ENCODE assay signal across 29 cellular contexts in the genomic region with DNA sequence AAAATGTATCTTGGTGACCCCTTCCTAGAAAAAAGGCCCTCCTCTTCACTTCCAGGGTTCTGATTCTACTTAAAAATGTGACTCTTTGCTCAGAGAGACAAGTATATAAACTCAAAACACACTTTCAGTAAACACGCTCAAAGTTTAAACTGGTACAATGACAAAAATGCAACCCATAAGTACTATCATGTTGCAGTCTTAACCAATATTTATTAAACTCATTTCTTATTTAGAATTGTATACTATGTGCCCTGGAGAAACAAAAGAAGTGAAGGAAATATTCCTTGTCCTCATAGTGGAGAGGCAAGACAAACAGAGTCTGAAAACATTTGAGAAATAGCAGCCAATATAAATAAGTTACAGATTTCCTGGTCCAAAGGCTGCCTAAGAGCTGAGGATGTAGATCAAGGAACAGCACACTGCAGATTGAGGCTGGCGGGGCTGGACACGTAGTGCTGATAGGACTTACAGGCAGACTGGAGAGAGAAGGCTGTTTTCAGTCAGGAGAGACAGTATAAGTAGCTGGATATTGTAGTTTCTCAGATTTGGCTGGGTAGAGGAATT. TPM values are rescaled to one million over a fixed set of nuclear protein-coding genes. Genes with fewer than 3 reads are reported as not detected.
DNase-seq lines count a peak whose midpoint lies in the region; ATAC-seq and TF ChIP-seq lines count a peak whose summit lies in the region.
"Had no signal": no experiment of that assay in that cellular context is flagged by ENCODE, and none has a peak within 500 bp of the region (broad histone marks: within the 10 kb centered on the region; RNA-seq: fewer than 3 reads in every experiment).

No MANE protein-coding gene starts in this region.

- peaks cover 10% of the 10 kb centered on the region for H3F3A ChIP-seq in SK-N-SH (replicated peaks; ENCODE audit: insufficient read depth)

- H3K27me3 ChIP-seq in SK-N-SH (ENCODE audit: insufficient read depth) (no peaks in the 10 kb centered on the region), body of pancreas (no peaks in the 10 kb centered on the region), thyroid gland (no peaks in the 10 kb centered on the region)
- H3K27me3 ChIP-seq: heart left ventricle had no signal

- no peaks in the 10 kb centered on the region; a peak in 2 of 4 replicates for H3K4me1 ChIP-seq in SK-N-SH (ENCODE audit: control insufficient read depth in 1 of 2, insufficient read depth in 2 of 2, low read depth in 1 of 2, low read length in 1 of 2)
- peaks cover 6% of the 10 kb centered on the region for H3K4me1 ChIP-seq in body of pancreas
- H3K4me1 ChIP-seq in thyroid gland, result peaks cover 0 to 4% of the 10 kb centered on the region in 2 donors
- H3K4me1 ChIP-seq in OCI-LY7 (ENCODE audit: insufficient read depth, low read length, poor library complexity, severe bottlenecking), result no peaks in the 10 kb centered on the region
- H3K4me1 ChIP-seq: heart left ventricle had no signal

- H3K9me2 ChIP-seq in SK-N-SH, result no peaks in the 10 kb centered on the region
- H3K9me2 ChIP-seq in OCI-LY7 (ENCODE audit: insufficient read depth, low read length), result no peaks in the 10 kb centered on the region

- H3K4me2 ChIP-seq in SK-N-SH, result no peak overlapping the region
- no peak overlapping the region for H3K4me2 ChIP-seq in OCI-LY7 (ENCODE audit: low read length)

- H3K79me2 ChIP-seq in SK-N-SH (ENCODE audit: insufficient read depth), result no peaks in the 10 kb centered on the region
- no peaks in the 10 kb centered on the region for H3K79me2 ChIP-seq in OCI-LY7 (ENCODE audit: insufficient read depth, low read depth, low read length)

- H3K27ac ChIP-seq in SK-N-SH (ENCODE audit: low read depth in 2 of 2, low read length in 1 of 2) (no peak overlapping the region), body of pancreas (no peak overlapping the region), thyroid gland (peak overlapping the region in 1 of 3 donors; percentile 30), OCI-LY7 (ENCODE audit: low read depth, low read length, poor library complexity, severe bottlenecking) (no peak overlapping the region)
- H3K27ac ChIP-seq: heart left ventricle had no signal

- TF ChIP-seq POLR2A in body of pancreas (IDR thresholded peaks at IDR 0.05) (no peak), thyroid gland (IDR thresholded peaks at IDR 0.05) (no peak)

- H3K9ac ChIP-seq in SK-N-SH, result no peak overlapping the region

- 92% methylated on average over 3 of the region's 3 CpGs for WGBS in SK-N-SH (ENCODE audit: low lambda C conversion rate)
- 45 to 47% methylated on average over 3 of the region's 3 CpGs for WGBS in body of pancreas, 2 donors
- 58 to 62% methylated on average over 3 of the region's 3 CpGs for WGBS in thyroid gland, 2 donors

- H2AFZ ChIP-seq in SK-N-SH (ENCODE audit: low read depth), result no peak overlapping the region
- H2AFZ ChIP-seq in OCI-LY7 (ENCODE audit: low read length), result no peak overlapping the region

- BruUV-seq in OCI-LY7 (replicated peaks; lab: Mats Ljungman, UMichigan), result no TSS peak

- CTCF ChIA-PET in SK-N-SH (lab: Yijun Ruan, JAX) (interaction anchor here (0.8 to 6.4 kb wide), 3 partner anchors 453 to 552 kb away, joined by 3 to 77 read pairs (median 3); no protein-coding TSS in a partner anchor), OCI-LY7 (lab: Charles Lee; ENCODE audit: unreplicated experiment) (no interaction called here)

- H4K20me1 ChIP-seq in SK-N-SH (ENCODE audit: insufficient read depth) (no peaks in the 10 kb centered on the region), OCI-LY7 (ENCODE audit: insufficient read depth, low read length) (no peaks in the 10 kb centered on the region)

- no peak for TF ChIP-seq EP300 in SK-N-SH (IDR thresholded peaks at IDR 0.05; ENCODE audit: borderline replicate concordance in 1 of 2, low read depth in 1 of 2, low read length in 1 of 2)

- DNase-seq in SK-N-SH (no peak), body of pancreas (peak in 3 of 4 donors; percentile 31 to 59 (median 42)), left kidney (ENCODE audit: low read depth, low spot score) (peak; percentile 10), thyroid gland (peak; percentile 33 to 36), OCI-LY7 (ENCODE audit: low spot score) (no peak), NCI-H2081 (lab: John Stamatoyannopoulos, UW) (no peak), HuH-7.5 (ENCODE audit: low spot score) (no peak)
- DNase-seq: activated CD4-positive, alpha-beta T cell treated with anti-CD3 and anti-CD28 coated beads, Interleukin-2, amount 10 ng/mL, durations not matched to agents 24 days and 14 days; caudate nucleus; CD4-positive, alpha-beta memory T cell; effector memory CD8-positive, alpha-beta T cell; erythroblast; foreskin melanocyte; GOT3; heart left ventricle; kidney; natural killer cell; NCI-H1092 treated with DMSO at 0.1 percent for 48 hours; NCI-H187 treated with DMSO at 0.1 percent for 48 hours; NCI-H526; SIG-M5; stimulated activated CD4-positive, alpha-beta T cell treated with anti-CD3 and anti-CD28 coated beads, Interleukin-15, amount 100 ng/mL, for 24 hours; stimulated activated CD4-positive, alpha-beta T cell treated with anti-CD3 and anti-CD28 coated beads, Interleukin-4, amount 100 ng/mL, for 4 hours; T1000 had no signal

- H3K4me3 ChIP-seq in SK-N-SH (ENCODE audit: low read depth in 2 of 2, low read length in 1 of 2) (no peak overlapping the region), body of pancreas (no peak overlapping the region), thyroid gland (replicated peaks in 1 of 3) (no peak overlapping the region), OCI-LY7 (ENCODE audit: low read depth, low read length, poor library complexity, severe bottlenecking) (no peak overlapping the region)
- H3K4me3 ChIP-seq: heart left ventricle, K562, lung had no signal

- H3K36me3 ChIP-seq in SK-N-SH (replicated peaks in 1 of 2; ENCODE audit: control insufficient read depth in 1 of 2, insufficient read depth in 2 of 2, low read length in 1 of 2), result peaks cover 19 to 30% of the 10 kb centered on the region in 2 experiments
- no peaks in the 10 kb centered on the region for H3K36me3 ChIP-seq in body of pancreas (replicated peaks in 1 of 2; ENCODE audit: insufficient read depth in 1 of 2, low read depth in 2 of 2)
- H3K36me3 ChIP-seq in thyroid gland, result no peaks in the 10 kb centered on the region
- no peaks in the 10 kb centered on the region for H3K36me3 ChIP-seq in OCI-LY7 (ENCODE audit: insufficient read depth, low read length)

- TF ChIP-seq CTCF in SK-N-SH (IDR thresholded peaks at IDR 0.05), result no peak
- TF ChIP-seq CTCF in body of pancreas (IDR thresholded peaks at IDR 0.05), result no peak
- TF ChIP-seq CTCF in thyroid gland (IDR thresholded peaks at IDR 0.05), result no peak
- no peak for TF ChIP-seq CTCF in OCI-LY7 (conservative IDR thresholded peaks at IDR 0.05; ENCODE audit: low read length)

- POLR2A ChIA-PET in SK-N-SH (lab: Yijun Ruan, JAX) (no interaction called here), OCI-LY7 (lab: Charles Lee) (interaction anchor here (0.6 kb wide), 2 partner anchors 294 to 451 kb away, joined by 3 to 4 read pairs; no protein-coding TSS in a partner anchor)

- ATAC-seq in SK-N-SH treated with all-trans-retinoic acid at 6 μM for 48 hours, result peak; percentile 34; the same call in 1 of the 3 replicates
- ATAC-seq in body of pancreas, result peak; percentile 68
- ATAC-seq: activated naive CD4-positive, alpha-beta T cell treated with anti-CD3 and anti-CD28 coated beads, Interleukin-2, amount 50 U/mL, for 72 hours; effector memory CD8-positive, alpha-beta T cell; K562; natural killer cell; Panc1 had no signal

- no peaks in the 10 kb centered on the region for H3K9me3 ChIP-seq in SK-N-SH
- no peaks in the 10 kb centered on the region for H3K9me3 ChIP-seq in body of pancreas
- H3K9me3 ChIP-seq in thyroid gland, result no peaks in the 10 kb centered on the region
- H3K9me3 ChIP-seq in OCI-LY7 (ENCODE audit: low read length), result no peaks in the 10 kb centered on the region
- H3K9me3 ChIP-seq: heart left ventricle had no signal

- TF ChIP-seq RAD21 in SK-N-SH (IDR thresholded peaks at IDR 0.05; ENCODE audit: low read length), result no peak

- intact Hi-C loops in body of pancreas (cut with DNase I), result loop anchor here (10.0 kb wide), 1 partner anchor 548 kb away; no protein-coding TSS in a partner anchor
- intact Hi-C loops in thyroid gland (cut with DNase I), result loop anchor here (10.0 kb wide), 1 partner anchor 548 kb away; no protein-coding TSS in a partner anchor
- intact Hi-C loops in OCI-LY7 (cut with micrococcal nuclease; ENCODE audit: unreplicated experiment), result no loop called here

TF ChIP-seq in SK-N-SH treated with all-trans-retinoic acid at 6 μM for 48 hours, 23 proteins besides CTCF, POLR2A, EP300 and RAD21 (continues in another document):
- TF ChIP-seq SNAI2 (CRISPR knock-in tag; IDR thresholded peaks at IDR 0.05), result no peak
- TF ChIP-seq GLIS3 (CRISPR knock-in tag; IDR thresholded peaks at IDR 0.05), result no peak
- no peak for TF ChIP-seq ESRRG (CRISPR knock-in tag; IDR thresholded peaks at IDR 0.05)

TF ChIP-seq in SK-N-SH, 30 proteins besides CTCF, POLR2A, EP300 and RAD21 (continues in another document):
- TF ChIP-seq EZH2phosphoT487 (IDR thresholded peaks at IDR 0.05; ENCODE audit: borderline replicate concordance, low read depth) (no peak), POLR2AphosphoS5 (IDR thresholded peaks at IDR 0.05; ENCODE audit: low read depth, low read length) (no peak), NRF1 (IDR thresholded peaks at IDR 0.05; ENCODE audit: low read depth, low read length) (no peak), RFX5 (IDR thresholded peaks at IDR 0.05; ENCODE audit: low read length) (no peak), USF1 (IDR thresholded peaks at IDR 0.05; ENCODE audit: borderline replicate concordance, low read depth) (no peak), MXI1 (IDR thresholded peaks at IDR 0.05; ENCODE audit: low read depth, low read length) (no peak), GATA2 (CRISPR knock-in tag; IDR thresholded peaks at IDR 0.05) (no peak), RCOR1 (IDR thresholded peaks at IDR 0.05; ENCODE audit: low read length) (no peak)

RNA-seq across cellular contexts. Expression of gene ANXA3, which starts 39.1 kb away (rescaled TPM):
- polyA plus RNA-seq in SK-N-SH (2012; rRNA removed), result 13.8 and 15.5 TPM in 2 replicates
- 16.9 and 18.2 TPM in 2 replicates for polyA plus RNA-seq in SK-N-SH (2012; cell fraction: cytosol; rRNA removed)
- polyA plus RNA-seq in SK-N-SH (2012; cell fraction: nucleus; rRNA removed), result 31.0 and 31.4 TPM in 2 replicates
- total RNA-seq in body of pancreas, result 10 to 100 TPM; 35.9 to 65.1 TPM
- 100 to 1,000 TPM in 3 of 4 donors, 10 to 100 TPM in 1; 98.7 to 213 (median 156) TPM for total RNA-seq in thyroid gland
- total RNA-seq in OCI-LY7 (2014; rRNA removed; shearing (Covaris generic)), result not detected in 2 replicates
- total RNA-seq in OCI-LY7 (2022), result not detected in 2 replicates
- total RNA-seq: CD4-positive, alpha-beta memory T cell had no signal
- polyA plus RNA-seq: CD4-positive, alpha-beta memory T cell had no signal

Comparison
In these comparisons a context has a peak if more than half of its experiments do, and no peak if none do; other contexts are left out.
1. DNase-seq: peak in body of pancreas (3 of 4), left kidney (single experiment) and thyroid gland (2 of 2); none in SK-N-SH (single experiment), OCI-LY7 (single experiment), NCI-H2081 (0 of 2) and HuH-7.5 (single experiment).
2. RNA of gene ANXA3, which starts 39.1 kb away (total RNA-seq): 98.7 to 213 TPM in thyroid gland and 35.9 to 65.1 TPM in body of pancreas; not detected in OCI-LY7; every median in the first group is over 10 times any median in the second.